1 cellular context compared by ENCODE assay signal in genomic region chr10:15152556-15152955, GRCh38.
TF ChIP-seq lines count a peak whose summit lies in the region.

No MANE protein-coding gene starts in this region.

TF ChIP-seq in HepG2, 621 proteins besides CTCF, POLR2A, EP300 and RAD21:
- TF ChIP-seq ZNF350 (CRISPR knock-in tag; IDR thresholded peaks at IDR 0.05; ENCODE audit: borderline replicate concordance, low read depth) (no peak), ATF5 (CRISPR knock-in tag; IDR thresholded peaks at IDR 0.05; ENCODE audit: low read depth) (no peak), ZNF652 (CRISPR knock-in tag; IDR thresholded peaks at IDR 0.05; ENCODE audit: borderline replicate concordance, low read depth) (peak; percentile 82)
